ENCODE assay signal across 1 cellular context in genomic region chr1:19690342-19690741, GRCh38.
TF ChIP-seq lines count a peak whose summit lies in the region.

No MANE protein-coding gene starts in this region.

TF ChIP-seq in A549, 52 proteins besides CTCF, POLR2A, EP300 and RAD21 (continued from another document):
- TF ChIP-seq USF2 (IDR thresholded peaks at IDR 0.05) (no peak), ZSCAN20 (CRISPR knock-in tag; IDR thresholded peaks at IDR 0.05) (no peak), MAFK (IDR thresholded peaks at IDR 0.05; ENCODE audit: partially characterized antibody) (no peak)
